Comparison of ENCODE assay signal across 1 cellular context in genomic region chr1:225710804-225711203, GRCh38.
TF ChIP-seq lines count a peak whose summit lies in the region.

No MANE protein-coding gene starts in this region.

TF ChIP-seq in GM23338, 12 proteins besides CTCF, POLR2A, EP300 and RAD21 (continued from another document):
- no peak for TF ChIP-seq ZNF462 (CRISPR knock-in tag; IDR thresholded peaks at IDR 0.05)
- TF ChIP-seq STAT1 (IDR thresholded peaks at IDR 0.05; ENCODE audit: unreplicated experiment) = no peak
